12 cellular contexts compared by ENCODE assay signal in genomic region chr1:205314986-205315618, GRCh38. TPM values are rescaled to one million over a fixed set of nuclear protein-coding genes. Genes with fewer than 3 reads are reported as not detected.
DNase-seq lines count a peak whose midpoint lies in the region; ATAC-seq and TF ChIP-seq lines count a peak whose summit lies in the region.
"Had no signal": no experiment of that assay in that cellular context is flagged by ENCODE, and none has a peak within 500 bp of the region (broad histone marks: within the 10 kb centered on the region; RNA-seq: fewer than 3 reads in every experiment).

No MANE protein-coding gene starts in this region.

- no peaks in the 10 kb centered on the region for H3K27me3 Mint-ChIP-seq in T-helper 1 cell treated with Interleukin-12 subunit alpha and Interleukin-12 subunit beta and Interleukin-4 antibody, amounts not matched to agents 30 μg/mL and 1 μg/mL, for 36 hours (ENCODE audit: low read depth)
- no peaks in the 10 kb centered on the region for H3K27me3 Mint-ChIP-seq in effector memory CD8-positive, alpha-beta T cell
- H3K27me3 Mint-ChIP-seq in progenitor cell of endocrine pancreas = no peaks in the 10 kb centered on the region

- H3K27ac Mint-ChIP-seq in T-helper 1 cell treated with Interleukin-12 subunit alpha and Interleukin-12 subunit beta and Interleukin-4 antibody, amounts not matched to agents 30 μg/mL and 1 μg/mL, for 36 hours = peak overlapping the region; percentile 95
- H3K27ac Mint-ChIP-seq in effector memory CD8-positive, alpha-beta T cell = peak overlapping the region; percentile 91 to 96
- peak overlapping the region; percentile 4 for H3K27ac Mint-ChIP-seq in progenitor cell of endocrine pancreas

- no peak for ATAC-seq in effector memory CD8-positive, alpha-beta T cell (replicated peaks)

- H3K4me3 ChIP-seq in HAP-1 = no peak overlapping the region
- H3K4me3 ChIP-seq: PC-9 had no signal

- TF ChIP-seq CTCF in progenitor cell of endocrine pancreas (IDR thresholded peaks at IDR 0.05; ENCODE audit: unreplicated experiment) = no peak

- H3K4me3 Mint-ChIP-seq in T-helper 1 cell treated with Interleukin-12 subunit alpha and Interleukin-12 subunit beta and Interleukin-4 antibody, amounts not matched to agents 30 μg/mL and 1 μg/mL, for 36 hours = peak overlapping the region; percentile 87
- peak overlapping the region; percentile 77 to 98 for H3K4me3 Mint-ChIP-seq in effector memory CD8-positive, alpha-beta T cell
- no peak overlapping the region for H3K4me3 Mint-ChIP-seq in progenitor cell of endocrine pancreas (ENCODE audit: low read depth)

- H3K27me3 ChIP-seq in HAP-1 (ENCODE audit: low read depth) = no peaks in the 10 kb centered on the region

- DNase-seq in T-helper 1 cell = no peak
- peak; percentile 54 for DNase-seq in NCI-H69 (lab: John Stamatoyannopoulos, UW)
- DNase-seq in effector memory CD8-positive, alpha-beta T cell = no peak
- DNase-seq in progenitor cell of endocrine pancreas (ENCODE audit: low spot score, unreplicated experiment) = no peak
- no peak for DNase-seq in NCI-H1048 (lab: John Stamatoyannopoulos, UW)
- no peak for DNase-seq in HAP-1 (ENCODE audit: low spot score in 2 of 2)
- no peak for DNase-seq in DMS114 treated with DMSO at 0.1 percent for 48 hours (lab: John Stamatoyannopoulos, UW; ENCODE audit: unreplicated experiment)
- DNase-seq: activated CD4-positive, alpha-beta T cell treated with anti-CD3 and anti-CD28 coated beads, Interleukin-2, amount 50 U/mL, for 48 hours; cerebellar nuclear complex; Kasumi-1; PC-9 had no signal

- peaks cover 64% of the 10 kb centered on the region for H3K4me1 ChIP-seq in HAP-1

- H3K9me3 Mint-ChIP-seq in T-helper 1 cell treated with Interleukin-12 subunit alpha and Interleukin-12 subunit beta and Interleukin-4 antibody, amounts not matched to agents 30 μg/mL and 1 μg/mL, for 36 hours = no peaks in the 10 kb centered on the region
- H3K9me3 Mint-ChIP-seq in effector memory CD8-positive, alpha-beta T cell = no peaks in the 10 kb centered on the region
- no peaks in the 10 kb centered on the region for H3K9me3 Mint-ChIP-seq in progenitor cell of endocrine pancreas (ENCODE audit: low read depth)

- peaks cover 36% of the 10 kb centered on the region for H3K36me3 Mint-ChIP-seq in T-helper 1 cell treated with Interleukin-12 subunit alpha and Interleukin-12 subunit beta and Interleukin-4 antibody, amounts not matched to agents 30 μg/mL and 1 μg/mL, for 36 hours (ENCODE audit: low read depth)
- peaks cover 36% of the 10 kb centered on the region for H3K36me3 Mint-ChIP-seq in effector memory CD8-positive, alpha-beta T cell (ENCODE audit: insufficient read depth)
- no peaks in the 10 kb centered on the region for H3K36me3 Mint-ChIP-seq in progenitor cell of endocrine pancreas (ENCODE audit: insufficient read depth)

- H3K4me1 Mint-ChIP-seq in T-helper 1 cell treated with Interleukin-12 subunit alpha and Interleukin-12 subunit beta and Interleukin-4 antibody, amounts not matched to agents 30 μg/mL and 1 μg/mL, for 36 hours (ENCODE audit: low read depth) = peaks cover 88% of the 10 kb centered on the region
- H3K4me1 Mint-ChIP-seq in effector memory CD8-positive, alpha-beta T cell (ENCODE audit: low read depth in 2 of 2) = peaks cover 84 to 91% of the 10 kb centered on the region in 2 donors
- peaks cover 49% of the 10 kb centered on the region for H3K4me1 Mint-ChIP-seq in progenitor cell of endocrine pancreas (ENCODE audit: low read depth)

- no peaks in the 10 kb centered on the region for H3K9me3 ChIP-seq in HAP-1

- peaks cover 15% of the 10 kb centered on the region for H3K36me3 ChIP-seq in HAP-1 (replicated peaks)

- in situ Hi-C loops in HAP-1 (cut with MboI; ENCODE audit: low sequenced_read_pairs) = no loop called here

RNA-seq across cellular contexts. Expression of gene NUAK2, which starts 6.4 kb away (rescaled TPM):
- total RNA-seq in progenitor cell of endocrine pancreas = 4.5 and 5.6 TPM in 2 replicates

RNA-seq across cellular contexts. Expression of gene KLHDC8A, which starts 41.6 kb away (rescaled TPM):
- total RNA-seq in progenitor cell of endocrine pancreas = 0.18 and 0.36 TPM in 2 replicates
- total RNA-seq: PC-9 had no signal

Comparison
In these comparisons a context has a peak if more than half of its experiments do, and no peak if none do; other contexts are left out.
1. H3K27ac Mint-ChIP-seq: peak in every context shown above with its lines; median percentile 95 in T-helper 1 cell treated with Interleukin-12 subunit alpha and Interleukin-12 subunit beta and Interleukin-4 antibody, amounts not matched to agents 30 μg/mL and 1 μg/mL, for 36 hours; 94 in effector memory CD8-positive, alpha-beta T cell; 4 in progenitor cell of endocrine pancreas.